11 cellular contexts compared by ENCODE assay signal in the genomic region with DNA sequence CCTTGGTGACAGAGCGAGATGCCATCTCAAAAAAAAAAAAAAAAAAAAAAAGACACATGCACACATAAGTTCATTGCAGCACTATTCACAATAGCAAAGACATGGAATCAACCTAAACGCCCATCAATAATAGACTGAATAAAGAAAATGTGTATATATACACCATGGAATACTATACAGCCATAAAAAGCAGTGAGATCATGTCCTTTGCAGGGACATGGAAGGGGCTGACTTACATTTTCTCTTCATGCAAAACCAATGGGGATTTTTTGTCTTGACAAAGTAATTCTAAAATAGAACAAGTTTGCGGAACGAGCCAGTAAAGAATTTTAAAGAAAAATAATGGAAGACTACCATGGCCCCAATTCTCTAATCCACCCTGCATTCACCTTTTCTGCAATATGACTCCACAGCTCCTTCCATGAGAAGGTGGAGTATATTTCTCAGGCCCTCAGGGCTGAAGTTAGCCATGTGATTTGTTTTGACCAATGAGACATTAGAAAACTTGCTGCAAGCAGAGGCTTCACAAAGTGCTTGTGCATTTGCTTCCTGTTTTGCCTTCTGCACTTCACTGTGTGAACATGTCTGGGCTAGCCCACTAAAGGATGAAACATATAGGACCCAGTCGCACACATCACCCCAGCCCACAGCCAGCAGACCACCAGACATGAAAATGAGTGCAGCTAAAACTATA.
DNase-seq lines count a peak whose midpoint lies in the region; ATAC-seq, FAIRE-seq and TF ChIP-seq lines count a peak whose summit lies in the region.
"Had no signal": no experiment of that assay in that cellular context is flagged by ENCODE, and none has a peak within 500 bp of the region (broad histone marks: within the 10 kb centered on the region; RNA-seq: fewer than 3 reads in every experiment).

No MANE protein-coding gene starts in this region.

- no peaks in the 10 kb centered on the region for H3K27me3 Mint-ChIP-seq in endodermal cell (ENCODE audit: insufficient read depth)

- no peak overlapping the region for H3K9ac ChIP-seq in endodermal cell (ENCODE audit: extremely low read depth, low read length, poor library complexity, severe bottlenecking)

- FAIRE-seq in GM12891 (lab: Jason Lieb, UNC) = peak; percentile 52
- FAIRE-seq: D721Med had no signal

- no peaks in the 10 kb centered on the region for H3K9me3 Mint-ChIP-seq in endodermal cell
- H3K9me3 Mint-ChIP-seq: mesothelial cell of epicardium had no signal

- no peaks in the 10 kb centered on the region for H3K27me3 ChIP-seq in aorta (ENCODE audit: control insufficient read depth in 1 of 2, insufficient read depth in 2 of 2, low read length in 1 of 2)
- no peaks in the 10 kb centered on the region for H3K27me3 ChIP-seq in endodermal cell (ENCODE audit: control insufficient read depth, insufficient read depth, low read length, poor library complexity, severe bottlenecking)

- peaks cover 10% of the 10 kb centered on the region for H3K4me1 Mint-ChIP-seq in endodermal cell

- H3K4me1 ChIP-seq in aorta (ENCODE audit: control insufficient read depth in 1 of 2, insufficient read depth in 2 of 2, low read length in 2 of 2) (no peaks in the 10 kb centered on the region), endodermal cell (ENCODE audit: control insufficient read depth, insufficient read depth, low read length) (no peaks in the 10 kb centered on the region)

- no peak overlapping the region for H3K27ac Mint-ChIP-seq in endodermal cell
- H3K27ac Mint-ChIP-seq: activated T-helper 1 cell treated with anti-CD3 and anti-CD28 coated beads, Interleukin-12 subunit alpha, Interleukin-12 subunit beta, Interleukin-2, Interleukin-4 antibody, amounts not matched to agents 30 ng/mL and 10 ng/mL and 1 ng/mL, durations not matched to agents 14 hours and 24 hours and 36 hours; mesothelial cell of epicardium had no signal

- H3K4me3 ChIP-seq in HFF-Myc (replicated peaks; ENCODE audit: low read depth, low read length) (no peak overlapping the region), fibroblast of the aortic adventitia (ENCODE audit: low read depth, low read length) (no peak overlapping the region), aorta (ENCODE audit: low read length in 2 of 2) (no peak overlapping the region), endodermal cell (ENCODE audit: low read length) (no peak overlapping the region)

- TF ChIP-seq CTCF in HFF-Myc (IDR thresholded peaks at IDR 0.05; ENCODE audit: low read depth, low read length, missing control alignments) = no peak
- TF ChIP-seq CTCF in fibroblast of the aortic adventitia (IDR thresholded peaks at IDR 0.05; ENCODE audit: insufficient read depth, low read length) = no peak
- no peak for TF ChIP-seq CTCF in endodermal cell (conservative IDR thresholded peaks at IDR 0.05)

- H3K36me3 Mint-ChIP-seq in endodermal cell (ENCODE audit: low read depth) = no peaks in the 10 kb centered on the region
- H3K36me3 Mint-ChIP-seq: mesothelial cell of epicardium had no signal

- 73 to 81% methylated on average over 5 of the region's 5 CpGs for WGBS in aorta, 2 donors
- 98 to 100% methylated on average over 2 to 3 of the region's 5 CpGs for WGBS in endodermal cell (ENCODE audit: insufficient coverage in 1 of 2, insufficient read length in 1 of 2), 2 experiments

- TF ChIP-seq POLR2A in GM12891 (IDR thresholded peaks at IDR 0.05; ENCODE audit: low read depth, low read length) = no peak

- H3K36me3 ChIP-seq in aorta (ENCODE audit: control insufficient read depth in 1 of 2, insufficient read depth in 2 of 2, low read length in 1 of 2) = no peaks in the 10 kb centered on the region
- no peaks in the 10 kb centered on the region for H3K36me3 ChIP-seq in endodermal cell (ENCODE audit: control insufficient read depth, insufficient read depth, low read length)

- DNase-seq in GM12891 (ENCODE audit: insufficient read length, low spot score) (no peak), HFF-Myc (ENCODE audit: extremely low read depth, low read depth) (peak; percentile 19), NOMO-1 treated with DMSO at 0.1 percent for 48 hours (lab: John Stamatoyannopoulos, UW; ENCODE audit: unreplicated experiment) (peak; percentile 42), fibroblast of the aortic adventitia (ENCODE audit: low read depth) (peak; percentile 11), Right ventricle myocardium inferior (ENCODE audit: missing footprints) (no peak), aorta (no peak), endodermal cell (no peak)
- DNase-seq: hippocampal formation had no signal

- no peak overlapping the region for H3K27ac ChIP-seq in aorta (ENCODE audit: low read depth in 1 of 2, low read length in 2 of 2)
- H3K27ac ChIP-seq in endodermal cell (ENCODE audit: low read depth, low read length) = no peak overlapping the region

- intact Hi-C loops in Right ventricle myocardium inferior (cut with DNase I) (no loop called here), aorta (cut with DNase I) (no loop called here)

- no peak overlapping the region for H3K4me3 Mint-ChIP-seq in endodermal cell
- H3K4me3 Mint-ChIP-seq: activated T-helper 1 cell treated with anti-CD3 and anti-CD28 coated beads, Interleukin-12 subunit alpha, Interleukin-12 subunit beta, Interleukin-2, Interleukin-4 antibody, amounts not matched to agents 30 ng/mL and 10 ng/mL and 1 ng/mL, durations not matched to agents 14 hours and 24 hours and 36 hours; mesothelial cell of epicardium had no signal

- ATAC-seq in Right ventricle myocardium inferior (no peak), aorta (ENCODE audit: low FRiP score) (no peak)

- H3K9me3 ChIP-seq in aorta (ENCODE audit: control insufficient read depth, low read length) (no peaks in the 10 kb centered on the region), endodermal cell (ENCODE audit: control insufficient read depth, low read length) (no peaks in the 10 kb centered on the region)

TF ChIP-seq in GM12891, 5 proteins besides CTCF, POLR2A, EP300 and RAD21:
- no peak for TF ChIP-seq PAX5 (IDR thresholded peaks at IDR 0.05; ENCODE audit: insufficient read depth, low read length, severe bottlenecking)
- no peak for TF ChIP-seq POLR2AphosphoS5 (IDR thresholded peaks at IDR 0.05; ENCODE audit: low read depth, low read length)
- TF ChIP-seq POU2F2 (IDR thresholded peaks at IDR 0.05; ENCODE audit: low read depth, low read length) = no peak
- no peak for TF ChIP-seq SPI1 (IDR thresholded peaks at IDR 0.05; ENCODE audit: low read depth, low read length)
- TF ChIP-seq TAF1 (IDR thresholded peaks at IDR 0.05; ENCODE audit: low read depth, low read length) = no peak

Comparison
In these comparisons a context has a peak if more than half of its experiments do, and no peak if none do; other contexts are left out.
1. DNase-seq: peak in HFF-Myc (single experiment), NOMO-1 treated with DMSO at 0.1 percent for 48 hours (single experiment) and fibroblast of the aortic adventitia (single experiment); none in GM12891 (single experiment), Right ventricle myocardium inferior (single experiment), aorta (0 of 2) and endodermal cell (single experiment).